ENCODE assay signal across 8 cellular contexts in genomic region chr2:27735263-27735904, GRCh38. TPM values are rescaled to one million over a fixed set of nuclear protein-coding genes. Genes with fewer than 3 reads are reported as not detected.
DNase-seq lines count a peak whose midpoint lies in the region; ATAC-seq and TF ChIP-seq lines count a peak whose summit lies in the region.

No MANE protein-coding gene starts in this region.

- intact Hi-C loops in activated CD4-positive, alpha-beta memory T cell treated with anti-CD3 and anti-CD28 coated beads for 36 hours (cut with micrococcal nuclease): no loop called here

- no peaks in the 10 kb centered on the region for H3K36me3 Mint-ChIP-seq in activated CD4-positive, alpha-beta memory T cell treated with anti-CD3 and anti-CD28 coated beads for 36 hours

- H3K36me3 ChIP-seq in duodenal mucosa (ENCODE audit: control insufficient read depth in 1 of 2, insufficient read depth in 2 of 2, low read length in 2 of 2): no peaks in the 10 kb centered on the region

- in situ Hi-C loops in GM13976 (cut with MboI; ENCODE audit: low sequenced_read_pairs, unreplicated experiment): no loop called here

- CTCF ChIA-PET in activated CD4-positive, alpha-beta memory T cell treated with anti-CD3 and anti-CD28 coated beads for 36 hours (lab: Charles Lee): interaction anchor here (0.6 to 3.6 kb wide), 2 partner anchors 12 to 1348 kb away, joined by 5 to 22 read pairs; no protein-coding TSS in a partner anchor

- TF ChIP-seq CTCF in GM13976 (IDR thresholded peaks at IDR 0.05; ENCODE audit: borderline replicate concordance, control extremely low read depth, extremely low read depth, insufficient read depth, missing control alignments): no peak

- peaks cover 18% of the 10 kb centered on the region for H3K4me1 Mint-ChIP-seq in activated CD4-positive, alpha-beta memory T cell treated with anti-CD3 and anti-CD28 coated beads for 36 hours (ENCODE audit: low read depth)

- peak overlapping the region; percentile 75 for H3K27ac ChIP-seq in duodenal mucosa (ENCODE audit: low read depth, low read length)

- peaks cover 4% of the 10 kb centered on the region for H3K9me3 Mint-ChIP-seq in activated CD4-positive, alpha-beta memory T cell treated with anti-CD3 and anti-CD28 coated beads for 36 hours

- peaks cover 29 to 43% of the 10 kb centered on the region in 2 donors for H3K4me1 ChIP-seq in duodenal mucosa (ENCODE audit: control insufficient read depth in 1 of 2, insufficient read depth in 2 of 2, low read length in 2 of 2)

- peak overlapping the region; percentile 47 for H3K27ac Mint-ChIP-seq in activated CD4-positive, alpha-beta memory T cell treated with anti-CD3 and anti-CD28 coated beads for 36 hours

- H3K4me3 Mint-ChIP-seq in activated CD4-positive, alpha-beta memory T cell treated with anti-CD3 and anti-CD28 coated beads for 36 hours: peak overlapping the region; percentile 29

- H3K9me3 ChIP-seq in duodenal mucosa (ENCODE audit: control insufficient read depth in 1 of 2, low read length in 2 of 2): no peaks in the 10 kb centered on the region

- POLR2A ChIA-PET in activated CD4-positive, alpha-beta memory T cell treated with anti-CD3 and anti-CD28 coated beads for 36 hours (lab: Charles Lee): interaction anchor here (0.6 kb wide), 2 partner anchors 681 to 823 kb away, joined by 3 to 5 read pairs; no protein-coding TSS in a partner anchor

- H3K9ac ChIP-seq in duodenal mucosa (ENCODE audit: low read depth in 1 of 2, low read length in 2 of 2): peak overlapping the region; percentile 67 to 78

- DNase-seq in GM13976 (ENCODE audit: low spot score) (peak; percentile 60), left lobe of liver (ENCODE audit: low spot score) (peak; percentile 73), HuH-7 (ENCODE audit: low spot score) (no peak), RKO (ENCODE audit: low spot score) (no peak)
- DNase-seq in activated CD4-positive, alpha-beta memory T cell treated with anti-CD3 and anti-CD28 coated beads for 36 hours: peak; percentile 80
- peak; percentile 66 to 69 for DNase-seq in stimulated activated CD4-positive, alpha-beta T cell treated with anti-CD3 and anti-CD28 coated beads, Interleukin-1b, Interleukin-23, amount 100 ng/mL, for 4 hours (ENCODE audit: low read depth in 2 of 2)

- peak; percentile 64 for ATAC-seq in left lobe of liver
- ATAC-seq in GM18517 (IDR thresholded peaks at IDR 0.05; ENCODE audit: unreplicated experiment): no peak

- no peaks in the 10 kb centered on the region for H3K27me3 Mint-ChIP-seq in activated CD4-positive, alpha-beta memory T cell treated with anti-CD3 and anti-CD28 coated beads for 36 hours

- H3K4me3 ChIP-seq in duodenal mucosa (ENCODE audit: low read depth in 1 of 2, low read length in 2 of 2): peak overlapping the region; percentile 73 to 82

- no peaks in the 10 kb centered on the region for H3K27me3 ChIP-seq in duodenal mucosa (ENCODE audit: control insufficient read depth in 1 of 2, insufficient read depth in 2 of 2, low read length in 2 of 2)

RNA-seq across cellular contexts. Expression of gene MRPL33, which starts 36.1 kb away (rescaled TPM):
- total RNA-seq in activated CD4-positive, alpha-beta memory T cell treated with anti-CD3 and anti-CD28 coated beads for 36 hours: 10 to 100 TPM; 83.3 to 84.2 TPM
- 21.3 TPM for total RNA-seq in left lobe of liver

Comparison
In these comparisons a context has a peak if more than half of its experiments do, and no peak if none do; other contexts are left out.
1. DNase-seq: peak in GM13976 (single experiment), activated CD4-positive, alpha-beta memory T cell treated with anti-CD3 and anti-CD28 coated beads for 36 hours (single experiment), left lobe of liver (single experiment) and stimulated activated CD4-positive, alpha-beta T cell treated with anti-CD3 and anti-CD28 coated beads, Interleukin-1b, Interleukin-23, amount 100 ng/mL, for 4 hours (2 of 2); none in HuH-7 (single experiment) and RKO (single experiment).